2 cellular contexts compared by ENCODE assay signal in genomic region chr6:145372671-145373123, GRCh38.
TF ChIP-seq lines count a peak whose summit lies in the region.

No MANE protein-coding gene starts in this region.

TF ChIP-seq in IMR-90, 13 proteins besides CTCF, POLR2A, EP300 and RAD21:
- TF ChIP-seq FOS (IDR thresholded peaks at IDR 0.05; ENCODE audit: low read depth, low read length) (no peak), USF2 (IDR thresholded peaks at IDR 0.05; ENCODE audit: low read depth, low read length) (no peak), CHD1 (IDR thresholded peaks at IDR 0.05; ENCODE audit: low read depth, low read length) (no peak), BHLHE40 (IDR thresholded peaks at IDR 0.05; ENCODE audit: low read depth, low read length) (no peak), NFE2L2 (IDR thresholded peaks at IDR 0.05; ENCODE audit: low read depth, low read length) (no peak), CEBPB (IDR thresholded peaks at IDR 0.05; ENCODE audit: low read depth, low read length) (no peak), MAFK (IDR thresholded peaks at IDR 0.05; ENCODE audit: low read depth, low read length) (no peak), SMC3 (IDR thresholded peaks at IDR 0.05; ENCODE audit: low read depth, low read length) (no peak), RFX5 (IDR thresholded peaks at IDR 0.05; ENCODE audit: low read depth, low read length) (no peak), MXI1 (IDR thresholded peaks at IDR 0.05; ENCODE audit: borderline replicate concordance, low read depth, low read length) (no peak), MAZ (IDR thresholded peaks at IDR 0.05; ENCODE audit: borderline replicate concordance, low read depth, low read length) (no peak), ELK1 (IDR thresholded peaks at IDR 0.05; ENCODE audit: borderline replicate concordance, low read depth, low read length) (no peak), RCOR1 (IDR thresholded peaks at IDR 0.05; ENCODE audit: insufficient replicate concordance, low read length) (no peak)

TF ChIP-seq in H1, 55 proteins besides CTCF, POLR2A, EP300 and RAD21:
- TF ChIP-seq BCL11A (IDR thresholded peaks at IDR 0.05; ENCODE audit: low read depth in 2 of 2, low read length in 2 of 2) (no peak), SRF (IDR thresholded peaks at IDR 0.05; ENCODE audit: low read depth, low read length) (no peak), SAP30 (IDR thresholded peaks at IDR 0.05; ENCODE audit: insufficient read depth, insufficient replicate concordance, low read length) (no peak), TEAD4 (IDR thresholded peaks at IDR 0.05; ENCODE audit: low read depth, low read length) (no peak), SIRT6 (IDR thresholded peaks at IDR 0.05; ENCODE audit: low read length) (no peak), CHD2 (IDR thresholded peaks at IDR 0.05; ENCODE audit: low read length) (no peak), NRF1 (IDR thresholded peaks at IDR 0.05; ENCODE audit: low read depth, low read length) (no peak), SIN3A (conservative IDR thresholded peaks at IDR 0.05 in 1 of 2, IDR thresholded peaks at IDR 0.05 in 1 of 2; ENCODE audit: low read depth in 1 of 2, low read length in 2 of 2) (no peak), PHF8 (conservative IDR thresholded peaks at IDR 0.05; ENCODE audit: low read depth, low read length) (no peak)
